ENCODE assay signal across 13 cellular contexts in genomic region chr13:113853518-113854237, GRCh38. TPM values are rescaled to one million over a fixed set of nuclear protein-coding genes. Genes with fewer than 3 reads are reported as not detected.
DNase-seq lines count a peak whose midpoint lies in the region; ATAC-seq and TF ChIP-seq lines count a peak whose summit lies in the region.
"Had no signal": no experiment of that assay in that cellular context is flagged by ENCODE, and none has a peak within 500 bp of the region (broad histone marks: within the 10 kb centered on the region; RNA-seq: fewer than 3 reads in every experiment).

No MANE protein-coding gene starts in this region.

- H3K27ac Mint-ChIP-seq in progenitor cell of endocrine pancreas: no peak overlapping the region
- H3K27ac Mint-ChIP-seq: activated B cell treated with CpG ODN at 0.5 μM for 24 hours, CD14-positive monocyte had no signal

- TF ChIP-seq CTCF in heart left ventricle (IDR thresholded peaks at IDR 0.05) (no peak), psoas muscle (IDR thresholded peaks at IDR 0.05) (no peak), progenitor cell of endocrine pancreas (IDR thresholded peaks at IDR 0.05; ENCODE audit: unreplicated experiment) (no peak)

- no peaks in the 10 kb centered on the region for H3K9me3 Mint-ChIP-seq in progenitor cell of endocrine pancreas (ENCODE audit: low read depth)
- H3K9me3 Mint-ChIP-seq: activated B cell treated with CpG ODN at 0.5 μM for 24 hours had no signal

- H3K27me3 ChIP-seq in heart left ventricle (no peaks in the 10 kb centered on the region), psoas muscle (ENCODE audit: insufficient read depth in 3 of 3, low read length in 2 of 3) (no peaks in the 10 kb centered on the region)

- DNase-seq in D341Med (ENCODE audit: low spot score) (peak; percentile 17), heart left ventricle (peak in 4 of 5 donors; percentile 56 to 73 (median 62)), psoas muscle (peak in 1 of 2 donors; percentile 48), progenitor cell of endocrine pancreas (ENCODE audit: low spot score, unreplicated experiment) (no peak), SKM-1 treated with dmso at 0.1 percent for 144 hours (lab: John Stamatoyannopoulos, UW; ENCODE audit: unreplicated experiment) (no peak)
- DNase-seq: activated B cell treated with CpG ODN at 0.5 μM for 24 hours; effector memory CD4-positive, alpha-beta T cell; NCI-H2171 treated with DMSO at 0.1 percent for 48 hours had no signal

- 31 to 41% (median 39%) methylated on average over 10 to 11 of the region's 11 CpGs for WGBS in heart left ventricle, 4 donors
- 61 to 69% (median 63%) methylated on average over 11 of the region's 11 CpGs for WGBS in psoas muscle, 3 donors

- H3K4me1 Mint-ChIP-seq in progenitor cell of endocrine pancreas (ENCODE audit: low read depth): peaks cover 9% of the 10 kb centered on the region

- H3K4me3 ChIP-seq in heart left ventricle (peak overlapping the region in 2 of 12 donors; percentile 1 to 2), psoas muscle (peak overlapping the region; percentile 4)

- no peaks in the 10 kb centered on the region for H3K27me3 Mint-ChIP-seq in progenitor cell of endocrine pancreas

- no peak for TF ChIP-seq POLR2A in heart left ventricle (IDR thresholded peaks at IDR 0.05)

- intact Hi-C loops in heart left ventricle (cut with DNase I): no loop called here
- intact Hi-C loops in psoas muscle (cut with DNase I): loop anchor here in 1 of 2 donors (2.0 kb wide), 2 partner anchors 15 to 73 kb away; no protein-coding TSS in a partner anchor

- H3K4me1 ChIP-seq in heart left ventricle: peaks cover 19 to 88% (median 72%) of the 10 kb centered on the region in 12 donors
- H3K4me1 ChIP-seq in psoas muscle: peaks cover 72% of the 10 kb centered on the region

- no peaks in the 10 kb centered on the region for H3K9me3 ChIP-seq in heart left ventricle
- H3K9me3 ChIP-seq in psoas muscle: no peaks in the 10 kb centered on the region
- H3K9me3 ChIP-seq: neutrophil had no signal

- peaks cover 0 to 14% (median 0%) of the 10 kb centered on the region in 9 donors for H3K36me3 ChIP-seq in heart left ventricle
- peaks cover 0 to 10% of the 10 kb centered on the region in 2 donors for H3K36me3 ChIP-seq in psoas muscle (ENCODE audit: insufficient read depth in 1 of 2, low read depth in 1 of 2)
- H3K36me3 ChIP-seq: neutrophil had no signal

- H3K4me3 Mint-ChIP-seq in progenitor cell of endocrine pancreas (ENCODE audit: low read depth): no peak overlapping the region
- H3K4me3 Mint-ChIP-seq: activated B cell treated with CpG ODN at 0.5 μM for 24 hours had no signal

- peak overlapping the region in 10 of 12 donors; percentile 41 to 78 (median 50) for H3K27ac ChIP-seq in heart left ventricle
- H3K27ac ChIP-seq in psoas muscle: peak overlapping the region; percentile 82
- H3K27ac ChIP-seq: neutrophil had no signal

- ATAC-seq in SK-N-SH treated with all-trans-retinoic acid at 6 μM for 48 hours (peak; percentile 5), heart left ventricle (peak in 3 of 4 donors; percentile 10 to 59 (median 25)), psoas muscle (no peak), GM21423 (IDR thresholded peaks at IDR 0.05; ENCODE audit: unreplicated experiment) (no peak), GM18861 (IDR thresholded peaks at IDR 0.05; ENCODE audit: unreplicated experiment) (no peak)

- H3K36me3 Mint-ChIP-seq in progenitor cell of endocrine pancreas (ENCODE audit: insufficient read depth): no peaks in the 10 kb centered on the region

TF ChIP-seq in SK-N-SH treated with all-trans-retinoic acid at 6 μM for 48 hours, 23 proteins besides CTCF, POLR2A, EP300 and RAD21:
- TF ChIP-seq POU6F1 (CRISPR knock-in tag; IDR thresholded peaks at IDR 0.05; ENCODE audit: borderline replicate concordance, low read depth): no peak
- no peak for TF ChIP-seq ZC3H10 (CRISPR knock-in tag; IDR thresholded peaks at IDR 0.05)
- no peak for TF ChIP-seq PATZ1 (CRISPR knock-in tag; IDR thresholded peaks at IDR 0.05; ENCODE audit: borderline replicate concordance)
- no peak for TF ChIP-seq SNAI2 (CRISPR knock-in tag; IDR thresholded peaks at IDR 0.05)
- no peak for TF ChIP-seq ISL1 (CRISPR knock-in tag; IDR thresholded peaks at IDR 0.05)
- TF ChIP-seq OSR1 (CRISPR knock-in tag; IDR thresholded peaks at IDR 0.05): no peak

RNA-seq across cellular contexts. Expression of gene GAS6, which starts 10.2 kb away (rescaled TPM):
- total RNA-seq in heart left ventricle (100 to 1,000 TPM; 125 to 438 (median 183) TPM), psoas muscle (100 to 1,000 TPM in 1 of 4 donors, 10 to 100 TPM in 3; 65.5 to 103 (median 75.9) TPM), progenitor cell of endocrine pancreas (11.5 and 13.8 TPM in 2 replicates)
- polyA plus RNA-seq in heart left ventricle (100 to 1,000 TPM in 1 of 2 donors, 10 to 100 TPM in 1; 96.7 to 249 TPM), psoas muscle (10 to 100 TPM; 51.6 to 90.9 (median 52.1) TPM)

Comparison
In these comparisons a context has a peak if more than half of its experiments do, and no peak if none do; other contexts are left out.
1. DNase-seq: peak in D341Med (single experiment) and heart left ventricle (4 of 5); none in progenitor cell of endocrine pancreas (single experiment) and SKM-1 treated with dmso at 0.1 percent for 144 hours (single experiment).
2. ATAC-seq: peak in SK-N-SH treated with all-trans-retinoic acid at 6 μM for 48 hours (single experiment) and heart left ventricle (3 of 4); none in psoas muscle (0 of 4), GM21423 (single experiment) and GM18861 (single experiment).